8 cellular contexts compared by ENCODE assay signal in genomic region chr12:100141998-100142850, GRCh38. TPM values are rescaled to one million over a fixed set of nuclear protein-coding genes. Genes with fewer than 3 reads are reported as not detected.
DNase-seq lines count a peak whose midpoint lies in the region; ATAC-seq and TF ChIP-seq lines count a peak whose summit lies in the region.

No MANE protein-coding gene starts in this region.

- H3K4me3 Mint-ChIP-seq in activated T-helper 17 cell treated with anti-CD3 and anti-CD28 coated beads, Interleukin-2, amount 50 U/mL, for 72 hours, result peak overlapping the region; percentile 97

- H3K9me3 ChIP-seq in BLaER1 treated with 17β-estradiol and CSF1 and Interleukin-3, amounts not matched to agents 10 nM and 100 nM (replicated peaks in 1 of 11), result peaks cover 0 to 6% (median 0%) of the 10 kb centered on the region in 11 experiments; a peak in 1 of 22 replicates
- H3K9me3 ChIP-seq in neuronal stem cell (replicated peaks in 1 of 2; ENCODE audit: control insufficient read depth in 2 of 2, insufficient read depth in 1 of 2, low read depth in 1 of 2, low read length in 2 of 2) (no peaks in the 10 kb centered on the region), upper lobe of right lung (no peaks in the 10 kb centered on the region)

- H2AK5ac ChIP-seq in neuronal stem cell (ENCODE audit: low read depth, low read length), result no peak overlapping the region

- no CpG with 5 or more reads among the region's 86 CpGs for WGBS in neuronal stem cell (ENCODE audit: extremely low coverage in 2 of 2, insufficient read length in 2 of 2, insufficient replicate concordance in 1 of 2), 2 donors

- H3K4me1 ChIP-seq in BLaER1 treated with 17β-estradiol and CSF1 and Interleukin-3, amounts not matched to agents 10 nM and 100 nM, result peaks cover 38 to 59% (median 45%) of the 10 kb centered on the region in 10 experiments
- H3K4me1 ChIP-seq in foreskin keratinocyte, result peaks cover 8% of the 10 kb centered on the region
- peaks cover 0 to 2% of the 10 kb centered on the region in 2 donors for H3K4me1 ChIP-seq in neuronal stem cell (ENCODE audit: control insufficient read depth in 2 of 2, insufficient read depth in 1 of 2, low read depth in 1 of 2, low read length in 2 of 2)
- H3K4me1 ChIP-seq in upper lobe of right lung, result peaks cover 19% of the 10 kb centered on the region

- H3K18ac ChIP-seq in neuronal stem cell (ENCODE audit: low read length), result peak overlapping the region; percentile 99

- H3K4me1 Mint-ChIP-seq in activated T-helper 17 cell treated with anti-CD3 and anti-CD28 coated beads, Interleukin-2, amount 50 U/mL, for 72 hours, result peaks cover 35% of the 10 kb centered on the region

- peaks cover 34% of the 10 kb centered on the region for H3K36me3 Mint-ChIP-seq in activated T-helper 17 cell treated with anti-CD3 and anti-CD28 coated beads, Interleukin-2, amount 50 U/mL, for 72 hours (ENCODE audit: low read depth)

- peak overlapping the region; percentile 92 to 99 (median 98) for H3K9ac ChIP-seq in BLaER1 treated with 17β-estradiol and CSF1 and Interleukin-3, amounts not matched to agents 10 nM and 100 nM
- peak overlapping the region; percentile 95 for H3K9ac ChIP-seq in neuronal stem cell (ENCODE audit: low read depth, low read length, poor library complexity)

- H3K23ac ChIP-seq in neuronal stem cell (ENCODE audit: low read depth, low read length, poor library complexity), result peak overlapping the region; percentile 97

- H3K14ac ChIP-seq in neuronal stem cell (ENCODE audit: low read length), result peak overlapping the region; percentile 25

- H4K20me1 ChIP-seq in BLaER1 treated with 17β-estradiol and CSF1 and Interleukin-3, amounts not matched to agents 10 nM and 100 nM, result peaks cover 5 to 49% (median 24%) of the 10 kb centered on the region in 11 experiments; a peak in 17 of 22 replicates

- ATAC-seq in HG03139 (IDR thresholded peaks at IDR 0.05; ENCODE audit: unreplicated experiment) (peak; percentile 37), foreskin keratinocyte (peak; percentile 62), upper lobe of right lung (peak; percentile 66)
- ATAC-seq in activated T-helper 17 cell treated with anti-CD3 and anti-CD28 coated beads, Interleukin-2, amount 50 U/mL, for 72 hours (replicated peaks), result peak; percentile 67

- peak; percentile 97 for TF ChIP-seq POLR2A in GM18951 (IDR thresholded peaks at IDR 0.05; ENCODE audit: extremely low read depth, insufficient read depth, insufficient read length)

- no peaks in the 10 kb centered on the region for H3K27me3 Mint-ChIP-seq in activated T-helper 17 cell treated with anti-CD3 and anti-CD28 coated beads, Interleukin-2, amount 50 U/mL, for 72 hours

- no peak overlapping the region for H2BK5ac ChIP-seq in neuronal stem cell (ENCODE audit: low read length)

- peak overlapping the region; percentile 69 for H2BK15ac ChIP-seq in neuronal stem cell (ENCODE audit: low read length)

- H3K4me2 ChIP-seq in BLaER1 treated with 17β-estradiol and CSF1 and Interleukin-3, amounts not matched to agents 10 nM and 100 nM, result peak overlapping the region; percentile 65 to 88 (median 85)
- H3K4me2 ChIP-seq in neuronal stem cell (ENCODE audit: insufficient read depth, low read length, poor library complexity, severe bottlenecking), result peak overlapping the region; percentile 72

- H4K8ac ChIP-seq in neuronal stem cell (ENCODE audit: low read depth, low read length), result no peak overlapping the region

- in situ Hi-C loops in GM18951 (cut with MboI; ENCODE audit: low sequenced_read_pairs, unreplicated experiment), result no loop called here

- no peaks in the 10 kb centered on the region for H3K27me3 ChIP-seq in BLaER1 treated with 17β-estradiol and CSF1 and Interleukin-3, amounts not matched to agents 10 nM and 100 nM
- H3K27me3 ChIP-seq in foreskin keratinocyte (no peaks in the 10 kb centered on the region), neuronal stem cell (ENCODE audit: control insufficient read depth in 3 of 3, insufficient read depth in 3 of 3, low read depth in 1 of 3, low read length in 3 of 3) (peaks cover 0 to 5% (median 0%) of the 10 kb centered on the region in 3 experiments), upper lobe of right lung (no peaks in the 10 kb centered on the region)

- H3K9me3 Mint-ChIP-seq in activated T-helper 17 cell treated with anti-CD3 and anti-CD28 coated beads, Interleukin-2, amount 50 U/mL, for 72 hours, result no peaks in the 10 kb centered on the region

- peak overlapping the region; percentile 100 for H3K27ac Mint-ChIP-seq in activated T-helper 17 cell treated with anti-CD3 and anti-CD28 coated beads, Interleukin-2, amount 50 U/mL, for 72 hours

- no peaks in the 10 kb centered on the region; a peak in 1 of 22 replicates for H3K36me3 ChIP-seq in BLaER1 treated with 17β-estradiol and CSF1 and Interleukin-3, amounts not matched to agents 10 nM and 100 nM
- H3K36me3 ChIP-seq in neuronal stem cell (replicated peaks in 1 of 2; ENCODE audit: control insufficient read depth in 2 of 2, insufficient read depth in 2 of 2, low read length in 2 of 2) (no peaks in the 10 kb centered on the region), upper lobe of right lung (no peaks in the 10 kb centered on the region)

- DNase-seq in NCI-H82 (lab: John Stamatoyannopoulos, UW) (peak; percentile 63), foreskin keratinocyte (peak; percentile 27 to 45), neuronal stem cell (ENCODE audit: low spot score) (peak; percentile 60), upper lobe of right lung (peak; percentile 81)

- no peak for TF ChIP-seq CTCF in foreskin keratinocyte (conservative IDR thresholded peaks at IDR 0.05)
- no peak for TF ChIP-seq CTCF in upper lobe of right lung (IDR thresholded peaks at IDR 0.05)

- no peak overlapping the region for H3K4ac ChIP-seq in neuronal stem cell (ENCODE audit: low read length)

- no peak overlapping the region for H2BK120ac ChIP-seq in neuronal stem cell (ENCODE audit: low read depth, low read length)

- H2BK12ac ChIP-seq in neuronal stem cell (ENCODE audit: low read length), result no peak overlapping the region

- H3K27ac ChIP-seq in BLaER1 treated with 17β-estradiol and CSF1 and Interleukin-3, amounts not matched to agents 10 nM and 100 nM, result peak overlapping the region; percentile 93 to 99 (median 97)
- peak overlapping the region; percentile 75 for H3K27ac ChIP-seq in foreskin keratinocyte
- peak overlapping the region; percentile 40 for H3K27ac ChIP-seq in neuronal stem cell (replicated peaks; ENCODE audit: low read length)
- peak overlapping the region; percentile 97 for H3K27ac ChIP-seq in upper lobe of right lung

- H3K79me1 ChIP-seq in neuronal stem cell (ENCODE audit: low read depth, low read length), result no peaks in the 10 kb centered on the region

- intact Hi-C loops in upper lobe of right lung (cut with DNase I), result no loop called here

- H3K4me3 ChIP-seq in BLaER1 treated with 17β-estradiol and CSF1 and Interleukin-3, amounts not matched to agents 10 nM and 100 nM, result peak overlapping the region; percentile 81 to 100 (median 95)
- H3K4me3 ChIP-seq in neuronal stem cell (ENCODE audit: low read length in 2 of 2) (peak overlapping the region; percentile 66 to 97), upper lobe of right lung (peak overlapping the region; percentile 98)

- peak overlapping the region; percentile 99 for H2AFZ ChIP-seq in neuronal stem cell (ENCODE audit: low read length)

- H4K91ac ChIP-seq in neuronal stem cell (ENCODE audit: low read depth, low read length, poor library complexity), result no peak overlapping the region

RNA-seq across cellular contexts. Expression of gene BLTP3B, which starts 0.5 kb away (rescaled TPM):
- 10 to 100 TPM; 45.6 to 51.1 TPM for total RNA-seq in activated T-helper 17 cell treated with anti-CD3 and anti-CD28 coated beads, Interleukin-2, amount 50 U/mL, for 72 hours
- total RNA-seq in foreskin keratinocyte (12.3 and 12.7 TPM in 2 replicates), upper lobe of right lung (22.0 TPM)
- 2.4 and 2.9 TPM in 2 replicates for polyA plus RNA-seq in foreskin keratinocyte
- 6.3 TPM for polyA plus RNA-seq in neuronal stem cell (2013, experiment 1 of 2)
- polyA plus RNA-seq in neuronal stem cell (2013, experiment 2 of 2), result 6.8 TPM

RNA-seq across cellular contexts. Expression of gene ACTR6, which starts 58.4 kb away (rescaled TPM):
- 10 to 100 TPM; 31.0 to 40.6 TPM for total RNA-seq in activated T-helper 17 cell treated with anti-CD3 and anti-CD28 coated beads, Interleukin-2, amount 50 U/mL, for 72 hours
- 17.5 and 20.5 TPM in 2 replicates for total RNA-seq in foreskin keratinocyte
- polyA plus RNA-seq in foreskin keratinocyte, result 13.2 and 13.9 TPM in 2 replicates
- 26.4 TPM for polyA plus RNA-seq in neuronal stem cell (2013, experiment 1 of 2)
- 28.1 TPM for polyA plus RNA-seq in neuronal stem cell (2013, experiment 2 of 2)
- 25.2 TPM for total RNA-seq in upper lobe of right lung

Comparison
In these comparisons a context has a peak if more than half of its experiments do, and no peak if none do; other contexts are left out.
1. Peak in every context shown above with its lines: DNase-seq, ATAC-seq, H3K4me3 ChIP-seq and H3K27ac ChIP-seq.
2. H3K27ac ChIP-seq: peak in every context shown above with its lines; median percentile 97 in BLaER1 treated with 17β-estradiol and CSF1 and Interleukin-3, amounts not matched to agents 10 nM and 100 nM; 97 in upper lobe of right lung; 75 in foreskin keratinocyte; 40 in neuronal stem cell.